Comparison of ENCODE assay signal across 8 cellular contexts in the genomic region with DNA sequence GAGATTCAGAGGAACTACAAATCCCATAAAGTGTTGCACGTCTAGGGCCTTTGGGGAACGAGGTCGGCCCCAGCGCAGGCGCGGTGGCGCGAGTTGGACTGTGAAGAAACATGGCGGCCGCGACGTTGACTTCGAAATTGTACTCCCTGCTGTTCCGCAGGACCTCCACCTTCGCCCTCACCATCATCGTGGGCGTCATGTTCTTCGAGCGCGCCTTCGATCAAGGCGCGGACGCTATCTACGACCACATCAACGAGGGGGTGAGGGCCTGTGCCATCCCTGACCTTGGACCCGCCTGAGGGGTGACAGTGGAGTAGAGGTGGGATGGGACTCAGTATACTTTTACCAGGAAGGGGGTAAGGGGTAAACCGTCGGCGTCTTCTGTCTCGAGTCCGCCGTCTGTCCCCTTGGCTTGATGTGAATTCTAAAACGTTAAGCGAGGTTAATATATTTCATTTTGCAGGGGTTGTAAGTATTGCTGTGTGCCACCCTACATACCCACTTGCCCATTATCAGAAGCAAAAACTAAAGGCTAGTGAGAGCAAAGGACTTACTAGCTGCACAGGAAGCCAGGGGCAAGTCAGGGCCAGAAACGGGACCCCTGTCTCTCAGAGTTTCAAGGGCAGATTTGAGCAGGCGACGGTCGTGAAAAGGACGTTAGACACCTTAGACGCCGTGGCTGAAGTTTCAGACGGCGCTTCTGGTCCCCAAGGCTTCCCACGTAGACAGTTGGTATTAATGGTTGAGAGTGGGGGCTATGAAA. TPM values are rescaled to one million over a fixed set of nuclear protein-coding genes. Genes with fewer than 3 reads are reported as not detected.
A peak's percentile ranks its signal among the peaks of the same experiment; 100 is the strongest.
DNase-seq lines count a peak whose midpoint lies in the region; ATAC-seq and TF ChIP-seq lines count a peak whose summit lies in the region.

Gene UQCR10 (plus strand): TSS at position 81 of the 763 bp plus-strand sequence. CDS start 30 bp downstream, at position 111.

- H3K27me3 Mint-ChIP-seq in CD4-positive, alpha-beta memory T cell, result no peaks in the 10 kb centered on the region
- H3K27me3 Mint-ChIP-seq in activated CD8-positive, alpha-beta memory T cell treated with anti-CD3 and anti-CD28 coated beads, Interleukin-2, amount 10 ng/mL, durations not matched to agents 7 days and 5 days, result no peaks in the 10 kb centered on the region

- H3K4me3 ChIP-seq in CD4-positive, alpha-beta memory T cell (ENCODE audit: low read length in 2 of 2), result peak within 1 kb of the TSS; percentile 96 to 100
- H3K4me3 ChIP-seq in HL-60 (replicated peaks; ENCODE audit: insufficient read depth, low read length) (peak within 1 kb of the TSS; percentile 98), mesodermal cell (ENCODE audit: extremely low read depth, insufficient read depth, low read length, poor library complexity, severe bottlenecking) (peak within 1 kb of the TSS; percentile 91)

- ATAC-seq in GM19455 (IDR thresholded peaks at IDR 0.05; ENCODE audit: unreplicated experiment), result peak; percentile 64
- peak; percentile 85 for ATAC-seq in activated CD8-positive, alpha-beta memory T cell treated with anti-CD3 and anti-CD28 coated beads, Interleukin-2, amount 10 ng/mL, durations not matched to agents 7 days and 5 days

- POLR2A ChIA-PET in CD4-positive, alpha-beta memory T cell (lab: Charles Lee; ENCODE audit: partially characterized antibody), result interaction anchor here (0.9 to 1.2 kb wide), 3 partner anchors 70 to 214 kb away, joined by 4 to 7 read pairs (median 6); partner anchors contain the start of genes ASCC2 and THOC5

- peaks cover 22 to 53% (median 28%) of the 10 kb centered on the region in 4 donors for H3K4me1 Mint-ChIP-seq in CD4-positive, alpha-beta memory T cell
- peaks cover 29% of the 10 kb centered on the region for H3K4me1 Mint-ChIP-seq in activated CD8-positive, alpha-beta memory T cell treated with anti-CD3 and anti-CD28 coated beads, Interleukin-2, amount 10 ng/mL, durations not matched to agents 7 days and 5 days

- 1 to 3% methylated on average over 33 to 42 of the region's 45 CpGs for WGBS in mesodermal cell (ENCODE audit: insufficient coverage in 2 of 2), 2 experiments

- peak within 1 kb of the TSS; percentile 95 to 100 (median 99) for H3K4me3 Mint-ChIP-seq in CD4-positive, alpha-beta memory T cell
- H3K4me3 Mint-ChIP-seq in activated CD8-positive, alpha-beta memory T cell treated with anti-CD3 and anti-CD28 coated beads, Interleukin-2, amount 10 ng/mL, durations not matched to agents 7 days and 5 days, result peak within 1 kb of the TSS; percentile 94

- H3K36me3 ChIP-seq in CD4-positive, alpha-beta memory T cell (ENCODE audit: insufficient read depth, low read length), result peaks cover 11% of the 10 kb centered on the region
- H3K36me3 ChIP-seq in mesodermal cell (ENCODE audit: control insufficient read depth, insufficient read depth, low read length), result peaks cover 25% of the 10 kb centered on the region

- intact Hi-C loops in CD4-positive, alpha-beta memory T cell (cut with micrococcal nuclease), result loop anchor here (1.0 to 10.0 kb wide), 6 partner anchors 71 to 657 kb away; partner anchors contain the start of genes ASCC2, MTFP1, MTMR3 and NF2

- in situ Hi-C loops in endometrial microvascular endothelial cells (cut with HindIII; ENCODE audit: inconsistent ontology term, low pct_unique_long_range_greater_than_20kb, low sequenced_read_pairs), result no loop called here

- CTCF ChIA-PET in CD4-positive, alpha-beta memory T cell (lab: Charles Lee; ENCODE audit: partially characterized antibody), result interaction anchor here (1.3 kb wide), 1 partner anchor 70 kb away, joined by 5 read pairs; the partner anchor contains the start of gene ASCC2
- CTCF ChIA-PET in activated CD8-positive, alpha-beta memory T cell treated with anti-CD3 and anti-CD28 coated beads, Interleukin-2, amount 10 ng/mL, durations not matched to agents 7 days and 5 days (lab: Charles Lee), result interaction anchor here (0.5 kb wide), 1 partner anchor 117 kb away, joined by 3 read pairs; no protein-coding TSS in a partner anchor

- H3K9me3 ChIP-seq in CD4-positive, alpha-beta memory T cell (ENCODE audit: control insufficient read depth in 1 of 2, low read length in 2 of 2), result no peaks in the 10 kb centered on the region
- no peaks in the 10 kb centered on the region for H3K9me3 ChIP-seq in mesodermal cell (ENCODE audit: control insufficient read depth, low read length)

- H3K27me3 ChIP-seq in CD4-positive, alpha-beta memory T cell (ENCODE audit: insufficient read depth, low read length), result no peaks in the 10 kb centered on the region
- no peaks in the 10 kb centered on the region for H3K27me3 ChIP-seq in HL-60 (ENCODE audit: insufficient read depth, poor library complexity, severe bottlenecking)

- H3K4me1 ChIP-seq in CD4-positive, alpha-beta memory T cell (ENCODE audit: insufficient read depth, low read length), result peaks cover 29% of the 10 kb centered on the region
- peaks cover 8% of the 10 kb centered on the region for H3K4me1 ChIP-seq in mesodermal cell (ENCODE audit: control insufficient read depth, insufficient read depth, low read length, poor library complexity, severe bottlenecking)

- H3K9me3 Mint-ChIP-seq in CD4-positive, alpha-beta memory T cell, result no peaks in the 10 kb centered on the region
- H3K9me3 Mint-ChIP-seq in activated CD8-positive, alpha-beta memory T cell treated with anti-CD3 and anti-CD28 coated beads, Interleukin-2, amount 10 ng/mL, durations not matched to agents 7 days and 5 days (ENCODE audit: low read depth), result no peaks in the 10 kb centered on the region

- peaks cover 7 to 31% of the 10 kb centered on the region in 2 donors for H3K36me3 Mint-ChIP-seq in CD4-positive, alpha-beta memory T cell
- peaks cover 24% of the 10 kb centered on the region for H3K36me3 Mint-ChIP-seq in activated CD8-positive, alpha-beta memory T cell treated with anti-CD3 and anti-CD28 coated beads, Interleukin-2, amount 10 ng/mL, durations not matched to agents 7 days and 5 days

- peak within 1 kb of the TSS; percentile 87 for H3K27ac ChIP-seq in CD4-positive, alpha-beta memory T cell (ENCODE audit: low read depth, low read length)
- H3K27ac ChIP-seq in HL-60 (replicated peaks) (peak within 1 kb of the TSS; percentile 75), mesodermal cell (ENCODE audit: low read depth, low read length, severe bottlenecking) (peak within 1 kb of the TSS; percentile 67)

- TF ChIP-seq CTCF in HL-60 (IDR thresholded peaks at IDR 0.05; ENCODE audit: insufficient read depth, low read length), result no peak

- peak; percentile 92 to 95 (median 94) for DNase-seq in CD4-positive, alpha-beta memory T cell
- peak; percentile 72 to 94 for DNase-seq in HL-60 (ENCODE audit: low read depth in 1 of 2, low spot score in 1 of 2)
- DNase-seq in NOMO-1 (lab: John Stamatoyannopoulos, UW; ENCODE audit: unreplicated experiment in 2 of 2), result peak; percentile 90 to 91
- peak; percentile 95 for DNase-seq in activated CD8-positive, alpha-beta memory T cell treated with anti-CD3 and anti-CD28 coated beads, Interleukin-2, amount 10 ng/mL, durations not matched to agents 7 days and 5 days
- peak; percentile 83 for DNase-seq in stimulated activated CD8-positive, alpha-beta memory T cell treated with anti-CD3 and anti-CD28 coated beads, Interleukin-15, amount 100 ng/mL, for 24 hours (ENCODE audit: low read depth)

- H3K27ac Mint-ChIP-seq in CD4-positive, alpha-beta memory T cell, result peak within 1 kb of the TSS; percentile 38 to 99 (median 99)
- peak within 1 kb of the TSS; percentile 88 for H3K27ac Mint-ChIP-seq in activated CD8-positive, alpha-beta memory T cell treated with anti-CD3 and anti-CD28 coated beads, Interleukin-2, amount 10 ng/mL, durations not matched to agents 7 days and 5 days

RNA-seq across cellular contexts. Expression of gene UQCR10, which starts in this region (rescaled TPM):
- total RNA-seq in CD4-positive, alpha-beta memory T cell, result 10 to 100 TPM; 47.6 to 53.2 TPM
- 100 to 1,000 TPM; 271 to 332 TPM for polyA plus RNA-seq in CD4-positive, alpha-beta memory T cell
- total RNA-seq in activated CD8-positive, alpha-beta memory T cell treated with anti-CD3 and anti-CD28 coated beads, Interleukin-2, amount 10 ng/mL, durations not matched to agents 7 days and 5 days, result 10 to 100 TPM; 94.2 to 94.9 TPM
- total RNA-seq in endometrial microvascular endothelial cells (ENCODE audit: inconsistent ontology term), result 59.6 TPM
- 123 TPM for polyA plus RNA-seq in mesodermal cell (2013, experiment 1 of 2)
- polyA plus RNA-seq in mesodermal cell (2013, experiment 2 of 2), result 117 TPM

Comparison
In these comparisons a context has a peak if more than half of its experiments do, and no peak if none do; other contexts are left out.
1. Peak in every context shown above with its lines: DNase-seq, ATAC-seq, H3K4me3 ChIP-seq and H3K27ac ChIP-seq.